Comparison of ENCODE assay signal across 13 cellular contexts in the genomic region with DNA sequence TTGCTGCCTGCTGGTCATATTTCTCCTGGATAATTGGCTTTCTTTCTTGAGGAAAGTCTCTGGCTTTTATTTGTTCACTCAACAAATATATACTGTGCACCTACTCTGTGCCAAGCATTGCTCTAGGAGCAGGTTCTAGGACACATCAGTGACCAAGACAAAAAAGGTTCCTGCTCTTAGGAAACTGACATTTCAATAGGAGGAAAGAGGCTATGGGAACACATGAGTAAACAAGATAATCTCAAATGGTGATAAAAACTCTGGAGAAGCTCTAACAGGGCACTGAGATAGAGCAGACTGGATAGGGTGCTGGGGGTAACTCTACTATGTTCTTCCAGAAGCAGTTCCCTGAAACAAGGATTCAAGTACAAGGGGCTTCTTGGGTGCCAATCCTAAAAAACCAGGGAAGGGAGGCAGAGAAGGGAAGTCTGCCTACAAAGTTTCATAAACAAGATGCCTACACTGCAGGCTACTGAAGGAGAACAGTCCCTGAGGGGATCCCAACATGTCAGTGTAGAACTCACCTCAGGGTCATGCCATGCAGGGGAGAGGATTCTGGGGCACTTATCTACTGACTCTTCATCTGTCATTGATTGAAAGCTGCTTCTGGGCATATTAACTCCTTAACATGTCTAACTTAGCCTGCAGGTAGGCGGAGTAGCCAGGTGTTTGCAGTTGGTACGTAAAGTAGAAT.
"Had no signal": no experiment of that assay in that cellular context is flagged by ENCODE, and none has a peak within 500 bp of the region (broad histone marks: within the 10 kb centered on the region; RNA-seq: fewer than 3 reads in every experiment).

No MANE protein-coding gene starts in this region.

- DNase-seq: cerebellar nuclear complex; endodermal cell; gastrocnemius medialis; immature natural killer cell; mammary epithelial cell; naive thymus-derived CD4-positive, alpha-beta T cell; posterior cingulate gyrus; small intestine; stimulated activated CD4-positive, alpha-beta T cell treated with anti-CD3 and anti-CD28 coated beads, Interleukin-2, amount 100 ng/mL, for 48 hours; stimulated activated naive CD4-positive, alpha-beta T cell treated with Interleukin-2 at 50 U/mL for 16 hours; trophoblast cell had no signal

- H3K36me3 ChIP-seq: gastrocnemius medialis, neutrophil had no signal

- ATAC-seq: esophagus mucosa; naive thymus-derived CD4-positive, alpha-beta T cell had no signal

- H3K27ac ChIP-seq: neutrophil had no signal

- H3K27me3 ChIP-seq: gastrocnemius medialis, neutrophil had no signal

- H3K9me3 ChIP-seq: gastrocnemius medialis, neutrophil had no signal

- H3K4me3 ChIP-seq: gastrocnemius medialis had no signal
